8 cellular contexts compared by ENCODE assay signal in the genomic region with DNA sequence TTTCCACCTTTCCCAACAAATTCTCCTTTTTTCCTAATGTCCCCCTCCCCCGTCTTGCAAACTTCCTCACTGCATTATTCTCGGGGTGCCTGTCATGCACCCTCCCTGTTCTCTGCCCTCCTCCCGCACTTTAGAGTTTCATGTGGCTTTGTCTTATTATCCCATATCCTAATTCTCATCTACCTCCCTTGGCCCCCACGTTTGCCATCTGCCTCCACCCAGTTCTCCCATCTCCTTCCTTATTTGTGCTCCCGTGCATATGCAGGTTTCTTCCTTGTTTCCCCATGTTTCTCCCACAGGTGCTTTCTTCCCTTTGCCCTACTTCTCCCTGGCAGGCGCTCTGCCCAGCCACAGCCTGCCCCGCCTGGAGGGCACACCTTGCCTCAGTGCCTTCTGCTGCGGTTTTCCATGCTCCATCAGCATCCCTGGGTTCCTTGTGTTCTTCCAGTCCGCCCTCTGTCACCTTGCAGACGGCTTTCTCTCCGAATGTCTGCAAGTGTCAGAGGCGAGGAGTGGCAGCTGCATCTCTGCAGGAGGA. TPM values are rescaled to one million over a fixed set of nuclear protein-coding genes. Genes with fewer than 3 reads are reported as not detected.
A peak's percentile ranks its signal among the peaks of the same experiment; 100 is the strongest.
DNase-seq lines count a peak whose midpoint lies in the region; ATAC-seq and TF ChIP-seq lines count a peak whose summit lies in the region.

No MANE protein-coding gene starts in this region.

- H3K27ac ChIP-seq in Panc1 (ENCODE audit: low read length) = no peak overlapping the region
- H3K27ac ChIP-seq in prostate gland = peak overlapping the region; percentile 76 to 86

- H3K4me1 ChIP-seq in ES-I3 (ENCODE audit: insufficient read depth, low read length) (peaks cover 13% of the 10 kb centered on the region), Panc1 (ENCODE audit: control insufficient read depth, insufficient read depth, low read length) (peaks cover 4% of the 10 kb centered on the region), prostate gland (replicated peaks) (no peaks in the 10 kb centered on the region)

- in situ Hi-C loops in Panc1 (cut with HindIII; ENCODE audit: low pct_unique_long_range_greater_than_20kb, low sequenced_read_pairs) = no loop called here

- CTCF ChIA-PET in Panc1 (lab: Charles Lee) = no interaction called here

- intact Hi-C loops in Panc1 (cut with micrococcal nuclease; ENCODE audit: unreplicated experiment) (no loop called here), prostate gland (cut with DNase I) (loop anchor here (5.0 kb wide), 1 partner anchor 35 kb away; no protein-coding TSS in a partner anchor)

- H3K27me3 ChIP-seq in Panc1 (ENCODE audit: control insufficient read depth, insufficient read depth, low read length) = no peaks in the 10 kb centered on the region
- H3K27me3 ChIP-seq in prostate gland (replicated peaks; ENCODE audit: insufficient read depth) = no peaks in the 10 kb centered on the region

- 55% methylated on average over 12 of the region's 12 CpGs for WGBS in prostate gland

- no peak for ATAC-seq in Panc1
- ATAC-seq in GM21390 (IDR thresholded peaks at IDR 0.05; ENCODE audit: unreplicated experiment) = no peak

- no peaks in the 10 kb centered on the region for H3K9me3 ChIP-seq in ES-I3 (ENCODE audit: control insufficient read depth, insufficient read depth, low read length)
- H3K9me3 ChIP-seq in Panc1 (ENCODE audit: control insufficient read depth, insufficient read depth, low read depth, low read length) = no peaks in the 10 kb centered on the region
- H3K9me3 ChIP-seq in prostate gland = no peaks in the 10 kb centered on the region

- no peak for TF ChIP-seq POLR2A in prostate gland (IDR thresholded peaks at IDR 0.05)

- H3K4me3 ChIP-seq in Panc1 (ENCODE audit: low read depth in 2 of 2, low read length in 2 of 2) (peak overlapping the region; percentile 68 to 71), fibroblast of pulmonary artery (replicated peaks; ENCODE audit: low read depth, low read length) (peak overlapping the region; percentile 81), prostate gland (peak overlapping the region; percentile 80 to 86)

- no peak for DNase-seq in Panc1 (ENCODE audit: low read depth, low spot score)
- DNase-seq in fibroblast of pulmonary artery (ENCODE audit: low read depth) = no peak
- DNase-seq in prostate gland (ENCODE audit: low spot score) = no peak
- no peak for DNase-seq in stimulated activated CD4-positive, alpha-beta T cell treated with anti-CD3 and anti-CD28 coated beads, Interleukin-12 subunit alpha, Interleukin-12 subunit beta, amount 100 ng/mL, for 4 hours
- no peak for DNase-seq in GM03348 (ENCODE audit: low spot score)
- no peak for DNase-seq in NCI-H510A treated with DMSO at 0.1 percent for 48 hours (lab: John Stamatoyannopoulos, UW)

- peak overlapping the region; percentile 96; the same call in 1 of the 2 replicates for H3K9ac ChIP-seq in ES-I3 (ENCODE audit: low read depth, low read length)

- BruUV-seq in Panc1 (replicated peaks; lab: Mats Ljungman, UMichigan) = no TSS peak

- no peak for TF ChIP-seq CTCF in Panc1 (IDR thresholded peaks at IDR 0.05)
- TF ChIP-seq CTCF in fibroblast of pulmonary artery (IDR thresholded peaks at IDR 0.05; ENCODE audit: low read length, missing control alignments) = no peak
- TF ChIP-seq CTCF in prostate gland (IDR thresholded peaks at IDR 0.05) = no peak

- POLR2A ChIA-PET in Panc1 (lab: Charles Lee) = no interaction called here

- H3K36me3 ChIP-seq in ES-I3 (ENCODE audit: insufficient read depth, low read length) (peaks cover 6% of the 10 kb centered on the region), Panc1 (ENCODE audit: control insufficient read depth, insufficient read depth, low read length) (no peaks in the 10 kb centered on the region), prostate gland (no peaks in the 10 kb centered on the region)

RNA-seq across cellular contexts. Expression of a gene that starts 1.5 kb away (rescaled TPM):
- total RNA-seq in Panc1 (2021; ENCODE audit: unreplicated experiment) (7.9 TPM), prostate gland (100 to 1,000 TPM in 1 of 2 donors, 10 to 100 TPM in 1; 85.2 to 163 TPM)
- 3.1 TPM for polyA plus RNA-seq in Panc1 (2012; ENCODE audit: insufficient read length)
